ENCODE assay signal across 16 cellular contexts in the genomic region with DNA sequence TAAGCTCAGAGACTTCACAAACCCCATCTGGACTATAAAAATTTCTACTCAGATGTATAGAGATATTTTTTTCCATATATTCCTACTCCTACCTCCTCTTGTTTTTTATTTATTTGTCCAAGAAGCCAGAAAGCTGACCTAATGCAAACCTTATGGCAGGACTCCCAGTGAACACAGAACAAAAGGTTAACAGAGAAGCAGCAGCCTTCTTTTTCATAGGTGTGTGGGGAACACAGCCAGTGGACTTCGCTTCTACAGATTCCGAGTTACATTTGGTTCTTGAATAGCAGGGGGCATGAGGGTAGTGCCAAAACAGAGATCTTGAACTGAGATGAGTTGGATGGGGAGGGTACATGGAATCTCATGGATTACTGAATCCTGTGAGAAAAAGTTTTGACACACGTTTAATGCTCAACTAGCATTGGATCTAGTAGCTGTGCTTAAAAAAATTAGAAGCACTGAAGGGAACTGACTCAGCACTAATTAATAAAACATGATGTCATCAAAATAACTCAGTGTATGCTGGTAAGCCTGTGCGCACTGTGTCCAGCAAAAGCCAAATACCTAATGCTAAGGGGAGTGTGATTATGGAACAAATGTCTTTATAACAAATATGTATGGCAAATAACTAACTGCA.
"Had no signal": no experiment of that assay in that cellular context is flagged by ENCODE, and none has a peak within 500 bp of the region (broad histone marks: within the 10 kb centered on the region; RNA-seq: fewer than 3 reads in every experiment).

No MANE protein-coding gene starts in this region.

- H3K4me2 ChIP-seq: hepatocyte had no signal

- ATAC-seq: activated CD8-positive, alpha-beta T cell treated with anti-CD3 and anti-CD28 coated beads for 36 hours; activated T-cell treated with anti-CD3 and anti-CD28 coated beads, Interleukin-2, amount 50 U/mL, for 4 hours; esophagus mucosa; stimulated activated effector memory CD8-positive, alpha-beta T cell treated with anti-CD3 and anti-CD28 coated beads, Interleukin-12 subunit alpha, Interleukin-12 subunit beta, amount 100 ng/mL, for 72 hours; WTC11 had no signal

- H3K27ac ChIP-seq: adrenal gland, cardiac muscle cell, hepatocyte, parathyroid adenoma, thoracic aorta had no signal

- H3K36me3 ChIP-seq: adrenal gland, cardiac muscle cell, thoracic aorta had no signal

- FAIRE-seq: colon, endometrium, kidney had no signal

- H2AFZ ChIP-seq: hepatocyte, parathyroid adenoma had no signal

- H3K4me1 ChIP-seq: adrenal gland, parathyroid adenoma had no signal

- DNase-seq: activated CD4-positive, alpha-beta T cell treated with anti-CD3 and anti-CD28 coated beads for 48 hours; activated CD8-positive, alpha-beta T cell treated with anti-CD3 and anti-CD28 coated beads for 36 hours; activated effector memory CD4-positive, alpha-beta T cell treated with Interleukin-2 at 50 U/mL for 16 hours; activated T-cell treated with anti-CD3 and anti-CD28 coated beads, Interleukin-2, amount 50 U/mL, for 4 hours; adrenal gland; kidney; T-helper 2 cell had no signal

- H3K79me2 ChIP-seq: hepatocyte, parathyroid adenoma had no signal

- H3K4me3 ChIP-seq: adrenal gland, cardiac muscle cell, hepatocyte, thoracic aorta had no signal

- H3K9me3 ChIP-seq: adrenal gland, thoracic aorta had no signal

- H3K27me3 ChIP-seq: adrenal gland, cardiac muscle cell, hepatocyte had no signal

- H3K9ac ChIP-seq: parathyroid adenoma had no signal
